ENCODE assay signal across 13 cellular contexts in genomic region chr3:190044142-190044541, GRCh38.
DNase-seq lines count a peak whose midpoint lies in the region; ATAC-seq, FAIRE-seq and TF ChIP-seq lines count a peak whose summit lies in the region.
"Had no signal": no experiment of that assay in that cellular context is flagged by ENCODE, and none has a peak within 500 bp of the region (broad histone marks: within the 10 kb centered on the region; RNA-seq: fewer than 3 reads in every experiment).

No MANE protein-coding gene starts in this region.

- H3K4me3 ChIP-seq in GM23248 = no peak overlapping the region
- H3K4me3 ChIP-seq in iPS-18a (ENCODE audit: low read length) = no peak overlapping the region
- H3K4me3 ChIP-seq in transverse colon = no peak overlapping the region
- H3K4me3 ChIP-seq: adrenal gland had no signal

- H3K36me3 ChIP-seq in GM23248 (ENCODE audit: low read depth) = no peaks in the 10 kb centered on the region
- H3K36me3 ChIP-seq in iPS-18a (ENCODE audit: control insufficient read depth, low read depth, low read length) = no peaks in the 10 kb centered on the region
- no peaks in the 10 kb centered on the region for H3K36me3 ChIP-seq in transverse colon
- H3K36me3 ChIP-seq: adrenal gland had no signal

- H2AFZ ChIP-seq in GM23248 = peak overlapping the region; percentile 67; the same call in 1 of the 2 replicates

- H4K20me1 ChIP-seq in GM23248 (ENCODE audit: insufficient read depth) = no peaks in the 10 kb centered on the region

- H3F3A ChIP-seq in GM23248 (ENCODE audit: insufficient read depth) = peaks cover 18% of the 10 kb centered on the region

- no peaks in the 10 kb centered on the region for H3K79me2 ChIP-seq in GM23248 (ENCODE audit: insufficient read depth)

- H3K27me3 ChIP-seq in GM23248 (replicated peaks; ENCODE audit: insufficient read depth) (no peaks in the 10 kb centered on the region), iPS-18a (ENCODE audit: control insufficient read depth, insufficient read depth, low read length) (no peaks in the 10 kb centered on the region), transverse colon (no peaks in the 10 kb centered on the region)
- H3K27me3 ChIP-seq: adrenal gland had no signal

- no peaks in the 10 kb centered on the region for H3K9me2 ChIP-seq in GM23248 (ENCODE audit: insufficient read depth)

- H3K9ac ChIP-seq in GM23248 (0 out of 2 replicates have a peak overlapping the region, but pooled peaks have one; percentile 17), iPS-18a (ENCODE audit: low read length) (no peak overlapping the region)

- TF ChIP-seq EP300 in transverse colon (IDR thresholded peaks at IDR 0.05; ENCODE audit: low read depth) = no peak

- FAIRE-seq in frontal cortex (lab: Jason Lieb, UNC) = no peak
- FAIRE-seq: TTC549 had no signal

- TF ChIP-seq CTCF in VCaP (conservative IDR thresholded peaks at IDR 0.05) = no peak
- no peak for TF ChIP-seq CTCF in transverse colon (IDR thresholded peaks at IDR 0.05)

- WGBS in GM23248 (ENCODE audit: low coverage in 1 of 2, low lambda C conversion rate in 2 of 2, missing lambda C conversion rate in 2 of 2), 2 experiments = 14 to 16% methylated on average over 4 of the region's 4 CpGs
- WGBS in transverse colon (ENCODE audit: low coverage in 1 of 2), 2 donors = 39 to 53% methylated on average over 2 to 4 of the region's 4 CpGs

- peak overlapping the region; percentile 6; the same call in 1 of the 2 replicates for H3K27ac ChIP-seq in GM23248
- peak overlapping the region; percentile 66 for H3K27ac ChIP-seq in VCaP
- peak overlapping the region; percentile 49 for H3K27ac ChIP-seq in iPS-18a (ENCODE audit: low read length)
- peak overlapping the region; percentile 44 to 71 (median 64) for H3K27ac ChIP-seq in transverse colon
- H3K27ac ChIP-seq: adrenal gland had no signal

- no peak for ATAC-seq in GM18870 (IDR thresholded peaks at IDR 0.05; ENCODE audit: unreplicated experiment)
- ATAC-seq: sciatic nerve had no signal

- H3K4me1 ChIP-seq in GM23248 (ENCODE audit: insufficient read depth) (peaks cover 11% of the 10 kb centered on the region), iPS-18a (ENCODE audit: control insufficient read depth, low read depth, low read length) (peaks cover 64% of the 10 kb centered on the region), transverse colon (peaks cover 6 to 68% (median 30%) of the 10 kb centered on the region in 4 donors)

- DNase-seq in GM23248 = peak; percentile 82
- DNase-seq in transverse colon = no peak
- no peak for DNase-seq in frontal cortex (ENCODE audit: low spot score in 2 of 2)
- no peak for DNase-seq in NCI-H187 treated with DMSO at 0.1 percent for 48 hours (lab: John Stamatoyannopoulos, UW)
- DNase-seq: adrenal gland, hippocampal formation, NCI-H446 treated with DMSO at 0.1 percent for 48 hours, substantia nigra had no signal

- intact Hi-C loops in transverse colon (cut with DNase I; ENCODE audit: low total_unique reads) = no loop called here

- in situ Hi-C loops in GM23248 (cut with MboI) = no loop called here
- in situ Hi-C loops in transverse colon (cut with MboI; ENCODE audit: low pct_ligation_motif_present in 1 of 4, low pct_unique_long_range_greater_than_20kb in 1 of 4, low sequenced_read_pairs in 3 of 4) = no loop called here

- H3K9me3 ChIP-seq in GM23248 (ENCODE audit: low read depth) (no peaks in the 10 kb centered on the region), iPS-18a (ENCODE audit: control insufficient read depth, low read depth, low read length) (no peaks in the 10 kb centered on the region), transverse colon (no peaks in the 10 kb centered on the region)
- H3K9me3 ChIP-seq: adrenal gland had no signal

- no peak for TF ChIP-seq POLR2A in transverse colon (IDR thresholded peaks at IDR 0.05)

- peak overlapping the region; percentile 4 for H3K4me2 ChIP-seq in GM23248 (ENCODE audit: unreplicated experiment)

Comparison
In these comparisons a context has a peak if more than half of its experiments do, and no peak if none do; other contexts are left out.
1. H3K27ac ChIP-seq: peak in every context shown above with its lines; median percentile 66 in VCaP; 64 in transverse colon; 49 in iPS-18a; 6 in GM23248.